Comparison of ENCODE assay signal across 8 cellular contexts in genomic region chr16:642189-643049, GRCh38. TPM values are rescaled to one million over a fixed set of nuclear protein-coding genes. Genes with fewer than 3 reads are reported as not detected.
DNase-seq lines count a peak whose midpoint lies in the region; ATAC-seq and TF ChIP-seq lines count a peak whose summit lies in the region.

No MANE protein-coding gene starts in this region.

- H3K4me3 ChIP-seq in DND-41 (ENCODE audit: low read depth in 1 of 2, low read length in 2 of 2) (peak overlapping the region; percentile 12 to 63; a peak in 3 of 4 replicates), fibroblast of villous mesenchyme (ENCODE audit: low read depth, low read length) (peak overlapping the region; percentile 81), neutrophil (ENCODE audit: low read depth in 1 of 2, low read length in 1 of 2) (peak overlapping the region; percentile 66 to 67)

- TF ChIP-seq CTCF in DND-41 (IDR thresholded peaks at IDR 0.05; ENCODE audit: borderline replicate concordance, extremely low read depth, low read length, poor library complexity, severe bottlenecking) = no peak
- TF ChIP-seq CTCF in fibroblast of villous mesenchyme (IDR thresholded peaks at IDR 0.05; ENCODE audit: insufficient read depth, low read depth, low read length) = no peak
- no peak for TF ChIP-seq CTCF in neutrophil (IDR thresholded peaks at IDR 0.05)

- DNase-seq in DND-41 = no peak
- peak; percentile 62 for DNase-seq in KBM-7
- peak; percentile 82 for DNase-seq in activated CD8-positive, alpha-beta memory T cell treated with anti-CD3 and anti-CD28 coated beads for 24 hours
- DNase-seq in fibroblast of villous mesenchyme (ENCODE audit: low read depth) = no peak
- no peak for DNase-seq in ureter (ENCODE audit: low spot score)
- no peak for DNase-seq in HEK293T (ENCODE audit: extremely low spot score)

- peaks cover 6% of the 10 kb centered on the region; the same call in 1 of the 2 replicates for H3K79me2 ChIP-seq in DND-41 (ENCODE audit: insufficient read depth, low read length)

- H3K36me3 ChIP-seq in DND-41 (ENCODE audit: insufficient read depth, low read length) (no peaks in the 10 kb centered on the region), neutrophil (no peaks in the 10 kb centered on the region)

- peak overlapping the region; percentile 57 for H3K9ac ChIP-seq in DND-41 (ENCODE audit: low read depth, low read length)

- H4K20me1 ChIP-seq in DND-41 (ENCODE audit: insufficient read depth, low read length) = 0 out of 2 replicates have a peak, but pooled peaks cover under 1% of the 10 kb centered on the region

- H3K27ac ChIP-seq in DND-41 (ENCODE audit: low read length) (no peak overlapping the region), neutrophil (peak overlapping the region; percentile 89)

- in situ Hi-C loops in KBM-7 (cut with MboI; ENCODE audit: low pct_unique_long_range_greater_than_20kb, low sequenced_read_pairs) = no loop called here

- 0 out of 3 replicates have a peak, but pooled peaks have one; percentile 1 for ATAC-seq in DND-41 (ENCODE audit: insufficient read depth, low read depth)
- peak; percentile 46 for ATAC-seq in GM21381 (IDR thresholded peaks at IDR 0.05; ENCODE audit: unreplicated experiment)

- peak overlapping the region; percentile 80 for H3K4me2 ChIP-seq in DND-41 (ENCODE audit: insufficient read depth, low read length)

- no peaks in the 10 kb centered on the region for H3K9me3 ChIP-seq in DND-41 (ENCODE audit: insufficient read depth, low read length, severe bottlenecking)
- H3K9me3 ChIP-seq in neutrophil = no peaks in the 10 kb centered on the region

- H3K27me3 ChIP-seq in DND-41 (ENCODE audit: insufficient read depth, low read length, poor library complexity) (no peaks in the 10 kb centered on the region), neutrophil (no peaks in the 10 kb centered on the region)

- CTCF ChIA-PET in HEK293T (lab: Yijun Ruan, JAX) = no interaction called here

- H3K4me1 ChIP-seq in DND-41 (ENCODE audit: insufficient read depth, low read length) (peaks cover 28% of the 10 kb centered on the region), neutrophil (ENCODE audit: control insufficient read depth in 1 of 2, insufficient read depth in 1 of 2, low read depth in 1 of 2, low read length in 1 of 2) (peaks cover 27 to 33% of the 10 kb centered on the region in 2 experiments)

- peak overlapping the region; percentile 49; the same call in 1 of the 2 replicates for H2AFZ ChIP-seq in DND-41 (ENCODE audit: low read depth, low read length)

- POLR2A ChIA-PET in HEK293T (lab: Yijun Ruan, JAX) = interaction anchor here (0.5 to 1.1 kb wide), 3 partner anchors 9 to 49 kb away, joined by 3 to 5 read pairs (median 3); partner anchors contain the start of gene STUB1

TF ChIP-seq in HEK293T, 16 proteins besides CTCF, POLR2A, EP300 and RAD21:
- TF ChIP-seq TARDBP (IDR thresholded peaks at IDR 0.05) (no peak), PKNOX1 (IDR thresholded peaks at IDR 0.05) (no peak), HDGF (IDR thresholded peaks at IDR 0.05; ENCODE audit: borderline replicate concordance) (no peak), L3MBTL2 (conservative IDR thresholded peaks at IDR 0.05) (no peak; the same call in 1 of the 2 replicates), FOXK2 (IDR thresholded peaks at IDR 0.05) (no peak), SUZ12 (IDR thresholded peaks at IDR 0.05) (no peak)

RNA-seq across cellular contexts. Expression of gene MCRIP2, which starts 0.8 kb away (rescaled TPM):
- total RNA-seq in fibroblast of villous mesenchyme = 14.8 and 16.0 TPM in 2 replicates
- total RNA-seq in ureter = 40.4 TPM

RNA-seq across cellular contexts. Expression of gene METTL26, which starts 6.3 kb away (rescaled TPM):
- total RNA-seq in fibroblast of villous mesenchyme = 51.8 and 78.3 TPM in 2 replicates
- total RNA-seq in ureter = 48.3 TPM

RNA-seq across cellular contexts. Expression of gene WDR90, which starts 6.7 kb away (rescaled TPM):
- total RNA-seq in fibroblast of villous mesenchyme (12.5 and 18.7 TPM in 2 replicates), ureter (53.3 TPM)

RNA-seq across cellular contexts. Expression of gene WFIKKN1, which starts 11.6 kb away (rescaled TPM):
- total RNA-seq in fibroblast of villous mesenchyme (under 0.01 and 0.43 TPM in 2 replicates), ureter (0.65 TPM)

RNA-seq across cellular contexts. Expression of gene RHOT2, which starts 25.5 kb away (rescaled TPM):
- 44.0 and 53.1 TPM in 2 replicates for total RNA-seq in fibroblast of villous mesenchyme
- total RNA-seq in ureter = 129 TPM

Comparison
In these comparisons a context has a peak if more than half of its experiments do, and no peak if none do; other contexts are left out.
1. DNase-seq: peak in KBM-7 (single experiment) and activated CD8-positive, alpha-beta memory T cell treated with anti-CD3 and anti-CD28 coated beads for 24 hours (single experiment); none in DND-41 (single experiment), fibroblast of villous mesenchyme (single experiment), ureter (single experiment) and HEK293T (single experiment).
2. Peak in every context shown above with its lines, with median percentiles within 50 percentile points of each other: H3K4me3 ChIP-seq.